ENCODE assay signal across 12 cellular contexts in genomic region chr1:115330480-115331013, GRCh38. TPM values are rescaled to one million over a fixed set of nuclear protein-coding genes. Genes with fewer than 3 reads are reported as not detected.
DNase-seq lines count a peak whose midpoint lies in the region; ATAC-seq, FAIRE-seq and TF ChIP-seq lines count a peak whose summit lies in the region.
"Had no signal": no experiment of that assay in that cellular context is flagged by ENCODE, and none has a peak within 500 bp of the region (broad histone marks: within the 10 kb centered on the region; RNA-seq: fewer than 3 reads in every experiment).

No MANE protein-coding gene starts in this region.

- H3K4me3 ChIP-seq in AG10803 (ENCODE audit: low read length), result peak overlapping the region; percentile 18
- no peak overlapping the region for H3K4me3 ChIP-seq in fibroblast of mammary gland (ENCODE audit: control insufficient read depth, low read depth, low read length)
- H3K4me3 ChIP-seq in kidney (ENCODE audit: low read length in 2 of 2), result no peak overlapping the region

- peak overlapping the region; percentile 21 for H3K27ac Mint-ChIP-seq in progenitor cell of endocrine pancreas
- H3K27ac Mint-ChIP-seq: activated T-helper 17 cell treated with anti-CD3 and anti-CD28 coated beads, Interleukin-2, amount 50 U/mL, for 72 hours had no signal

- no peaks in the 10 kb centered on the region for H3K9me3 Mint-ChIP-seq in progenitor cell of endocrine pancreas (ENCODE audit: low read depth)
- H3K9me3 Mint-ChIP-seq: activated T-helper 17 cell treated with anti-CD3 and anti-CD28 coated beads, Interleukin-2, amount 50 U/mL, for 72 hours had no signal

- H3K4me1 Mint-ChIP-seq in progenitor cell of endocrine pancreas (ENCODE audit: low read depth), result peaks cover 26% of the 10 kb centered on the region

- H3K4me1 ChIP-seq in kidney (ENCODE audit: control insufficient read depth in 1 of 2, insufficient read depth in 1 of 2, low read depth in 1 of 2, low read length in 2 of 2), result no peaks in the 10 kb centered on the region

- peak; percentile 49 for TF ChIP-seq CTCF in AG10803 (conservative IDR thresholded peaks at IDR 0.05; ENCODE audit: low read length)
- TF ChIP-seq CTCF in fibroblast of mammary gland (conservative IDR thresholded peaks at IDR 0.05; ENCODE audit: control insufficient read depth, insufficient read depth, low read depth, low read length), result peak; percentile 58
- no peak for TF ChIP-seq CTCF in progenitor cell of endocrine pancreas (IDR thresholded peaks at IDR 0.05; ENCODE audit: unreplicated experiment)
- no peak for TF ChIP-seq CTCF in kidney (IDR thresholded peaks at IDR 0.05; ENCODE audit: borderline replicate concordance, extremely low read depth, insufficient read depth)

- intact Hi-C loops in kidney (cut with DNase I), result no loop called here

- H3K36me3 Mint-ChIP-seq in progenitor cell of endocrine pancreas (ENCODE audit: insufficient read depth), result no peaks in the 10 kb centered on the region

- no peak for FAIRE-seq in kidney (lab: Jason Lieb, UNC)

- H3K27ac ChIP-seq in kidney (ENCODE audit: low read depth in 2 of 2, low read length in 2 of 2), result no peak overlapping the region

- no peaks in the 10 kb centered on the region for H3K36me3 ChIP-seq in kidney (ENCODE audit: control insufficient read depth in 1 of 2, insufficient read depth in 2 of 2, low read length in 2 of 2)

- no peaks in the 10 kb centered on the region for H3K9me3 ChIP-seq in kidney (ENCODE audit: control insufficient read depth in 1 of 2, low read length in 2 of 2)

- peaks cover 11% of the 10 kb centered on the region for H3K27me3 Mint-ChIP-seq in progenitor cell of endocrine pancreas

- no peak overlapping the region for H3K9ac ChIP-seq in kidney (ENCODE audit: low read length in 2 of 2)

- H3K4me3 Mint-ChIP-seq in progenitor cell of endocrine pancreas (ENCODE audit: low read depth), result no peak overlapping the region
- H3K4me3 Mint-ChIP-seq: activated T-helper 17 cell treated with anti-CD3 and anti-CD28 coated beads, Interleukin-2, amount 50 U/mL, for 72 hours had no signal

- ATAC-seq in GM21723 (IDR thresholded peaks at IDR 0.05; ENCODE audit: unreplicated experiment), result no peak
- ATAC-seq: activated CD4-positive, CD25-positive, alpha-beta regulatory T cell treated with anti-CD3 and anti-CD28 coated beads, Interleukin-2, amount 50 U/mL, for 24 hours; activated T-helper 17 cell treated with anti-CD3 and anti-CD28 coated beads, Interleukin-2, amount 50 U/mL, for 72 hours had no signal

- DNase-seq in AG10803 (ENCODE audit: low read depth) (peak; percentile 94), SK-N-DZ (ENCODE audit: low spot score) (peak; percentile 3), fibroblast of mammary gland (ENCODE audit: low read depth) (peak; percentile 98), progenitor cell of endocrine pancreas (ENCODE audit: low spot score, unreplicated experiment) (no peak), kidney (no peak), epidermal melanocyte (ENCODE audit: insufficient read length, low spot score) (no peak), SIG-M5 (lab: John Stamatoyannopoulos, UW) (no peak)
- DNase-seq: dermis blood vessel endothelial cell, NCI-H1417 had no signal

RNA-seq across cellular contexts. Expression of gene NGF, which starts 7.5 kb away (rescaled TPM):
- not detected in 2 replicates for polyA plus RNA-seq in SK-N-DZ (2014; cell fraction: cytosol; rRNA removed)
- polyA plus RNA-seq in SK-N-DZ (2014; cell fraction: nucleus; rRNA removed), result not detected in 2 replicates
- total RNA-seq in progenitor cell of endocrine pancreas (1.8 and 2.2 TPM in 2 replicates), kidney (1.2 TPM)
- polyA plus RNA-seq in kidney (ENCODE audit: insufficient read depth, low read depth, low replicate concordance), result 6.0 TPM
- total RNA-seq: activated T-helper 17 cell treated with anti-CD3 and anti-CD28 coated beads, Interleukin-2, amount 50 U/mL, for 72 hours had no signal

Comparison
In these comparisons a context has a peak if more than half of its experiments do, and no peak if none do; other contexts are left out.
1. DNase-seq: peak in AG10803 (single experiment), SK-N-DZ (single experiment) and fibroblast of mammary gland (single experiment); none in progenitor cell of endocrine pancreas (single experiment), kidney (single experiment), epidermal melanocyte (single experiment) and SIG-M5 (single experiment).
2. CTCF ChIP-seq: peak in AG10803 (single experiment) and fibroblast of mammary gland (single experiment); none in progenitor cell of endocrine pancreas (single experiment) and kidney (single experiment).